8 cellular contexts compared by ENCODE assay signal in the genomic region with DNA sequence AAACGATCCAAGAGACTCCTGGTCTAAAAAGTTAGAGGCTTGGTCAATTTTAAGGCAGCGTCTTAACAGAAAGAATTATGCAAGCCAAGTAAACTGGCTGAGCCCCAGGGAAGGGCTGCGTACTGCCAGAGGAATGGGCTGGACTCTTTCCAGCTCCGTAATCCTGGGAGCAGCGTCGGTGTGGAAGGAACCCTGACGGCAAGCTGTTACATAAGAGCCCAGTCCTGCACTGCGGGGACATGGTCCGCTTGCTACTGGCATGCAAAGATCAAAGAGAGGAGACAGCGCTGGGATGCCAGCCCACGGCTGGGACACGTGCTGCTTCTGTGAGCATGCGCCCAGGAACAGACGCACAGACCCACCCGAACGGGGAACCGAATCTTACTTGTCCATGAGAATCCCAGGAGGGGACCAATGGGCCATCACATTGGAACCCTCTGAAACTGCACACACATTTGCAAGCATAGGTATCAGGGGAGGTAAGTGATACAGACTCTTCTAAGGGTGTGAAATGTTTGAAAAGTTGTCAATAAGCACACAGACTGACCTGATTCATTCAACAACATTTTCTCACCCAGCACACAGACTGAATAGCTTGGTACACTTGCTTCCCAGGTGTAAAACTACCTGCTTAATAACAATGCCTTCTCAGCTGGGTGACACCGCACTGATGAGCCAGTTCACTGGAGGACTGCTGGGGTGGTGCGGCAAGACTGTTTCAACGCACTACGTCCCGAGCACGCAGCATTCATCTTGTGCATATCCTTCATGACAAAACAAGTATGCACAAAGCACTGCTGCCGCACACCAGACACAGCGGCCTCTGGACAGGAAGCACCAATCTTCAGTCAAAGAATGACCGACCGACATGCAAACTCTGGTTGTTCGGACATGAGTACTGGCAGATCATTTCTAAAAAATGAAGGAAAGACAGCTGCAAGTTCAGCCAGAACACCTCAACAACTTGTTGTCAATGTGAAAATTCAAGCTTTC.
DNase-seq lines count a peak whose midpoint lies in the region; ATAC-seq and TF ChIP-seq lines count a peak whose summit lies in the region.

No MANE protein-coding gene starts in this region.

- H3K27me3 ChIP-seq in breast epithelium (no peaks in the 10 kb centered on the region), subcutaneous abdominal adipose tissue (ENCODE audit: control insufficient read depth in 5 of 5, insufficient read depth in 4 of 5, low read length in 5 of 5) (no peaks in the 10 kb centered on the region)

- TF ChIP-seq POLR2A in breast epithelium (IDR thresholded peaks at IDR 0.05): no peak

- H3K36me3 ChIP-seq in breast epithelium (no peaks in the 10 kb centered on the region), subcutaneous abdominal adipose tissue (ENCODE audit: control insufficient read depth in 5 of 5, insufficient read depth in 5 of 5, low read length in 5 of 5) (peaks cover 0 to 13% (median 0%) of the 10 kb centered on the region in 5 donors)

- TF ChIP-seq CTCF in breast epithelium (IDR thresholded peaks at IDR 0.05): no peak

- H3K4me1 ChIP-seq in breast epithelium (no peaks in the 10 kb centered on the region), subcutaneous abdominal adipose tissue (ENCODE audit: control insufficient read depth in 5 of 5, insufficient read depth in 5 of 5, low read length in 5 of 5) (peaks cover 8 to 35% (median 26%) of the 10 kb centered on the region in 5 donors)

- H3K27ac ChIP-seq in breast epithelium: peak overlapping the region; percentile 35 to 49
- H3K27ac ChIP-seq in subcutaneous abdominal adipose tissue (ENCODE audit: low read depth, low read length): peak overlapping the region; percentile 46

- DNase-seq in ACHN: peak; percentile 100
- peak; percentile 73 for DNase-seq in HuH-7 (ENCODE audit: low spot score)
- DNase-seq in breast epithelium (ENCODE audit: low spot score in 2 of 2): peak; percentile 84 to 91
- peak; percentile 97 for DNase-seq in kidney tubule cell (ENCODE audit: low spot score)
- no peak for DNase-seq in T-helper 1 cell
- DNase-seq in NCI-H146 (lab: John Stamatoyannopoulos, UW): no peak

- no peaks in the 10 kb centered on the region for H3K9me3 ChIP-seq in breast epithelium
- H3K9me3 ChIP-seq in subcutaneous abdominal adipose tissue (ENCODE audit: control insufficient read depth in 5 of 5, low read length in 5 of 5): no peaks in the 10 kb centered on the region

- H3K4me3 ChIP-seq in breast epithelium (peak overlapping the region in 1 of 3 donors; percentile 26), subcutaneous abdominal adipose tissue (ENCODE audit: low read depth in 1 of 5, low read length in 5 of 5) (peak overlapping the region in 2 of 5 donors; percentile 13 to 24)

- intact Hi-C loops in breast epithelium (cut with DNase I; ENCODE audit: low total_unique reads): no loop called here

- no peak for ATAC-seq in GM19351 (IDR thresholded peaks at IDR 0.05; ENCODE audit: unreplicated experiment)

- in situ Hi-C loops in ACHN (cut with HindIII; ENCODE audit: low pct_ligation_motif_present, low pct_unique_long_range_greater_than_20kb, low sequenced_read_pairs): no loop called here

- H3K9ac ChIP-seq in subcutaneous abdominal adipose tissue (ENCODE audit: low read length in 5 of 5): peak overlapping the region in 1 of 5 donors; percentile 39

Comparison
In these comparisons a context has a peak if more than half of its experiments do, and no peak if none do; other contexts are left out.
1. DNase-seq: peak in ACHN (single experiment), HuH-7 (single experiment), breast epithelium (2 of 2) and kidney tubule cell (single experiment); none in T-helper 1 cell (0 of 5) and NCI-H146 (single experiment).